ENCODE assay signal across 19 cellular contexts in the genomic region with DNA sequence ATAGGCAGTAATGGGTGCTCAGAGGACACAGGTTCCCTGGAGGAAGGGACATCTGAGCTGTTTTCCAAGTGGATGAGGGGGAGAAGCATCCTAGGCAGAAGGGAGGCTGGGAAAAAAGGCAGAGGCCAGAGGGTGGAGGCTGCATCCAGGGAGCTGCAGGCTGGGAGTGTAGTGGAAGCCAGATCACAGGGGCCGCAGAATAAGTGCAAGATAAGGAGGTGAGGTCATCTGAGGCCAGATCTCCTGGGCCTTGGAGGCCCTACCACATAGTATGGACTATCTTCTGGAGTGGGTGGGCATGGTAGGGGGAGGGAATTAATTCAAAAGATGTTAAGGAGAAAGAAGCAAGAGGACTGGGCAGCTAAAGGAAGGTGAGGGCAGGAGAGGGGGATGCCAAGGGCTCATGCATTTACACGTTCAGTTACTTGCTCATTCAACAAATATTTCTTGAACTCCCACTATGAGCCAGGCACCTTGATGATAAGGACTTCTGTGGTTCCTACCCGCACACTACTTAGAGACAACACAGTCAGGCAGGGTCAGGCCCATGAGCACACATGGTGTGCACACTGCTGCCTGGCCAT. TPM values are rescaled to one million over a fixed set of nuclear protein-coding genes. Genes with fewer than 3 reads are reported as not detected.
DNase-seq lines count a peak whose midpoint lies in the region; ATAC-seq, FAIRE-seq and TF ChIP-seq lines count a peak whose summit lies in the region.
"Had no signal": no experiment of that assay in that cellular context is flagged by ENCODE, and none has a peak within 500 bp of the region (broad histone marks: within the 10 kb centered on the region; RNA-seq: fewer than 3 reads in every experiment).

No MANE protein-coding gene starts in this region.

- H3K4me3 ChIP-seq in osteoblast (ENCODE audit: insufficient read depth, low read length) (no peak overlapping the region), pancreas (no peak overlapping the region), stomach (no peak overlapping the region)
- H3K4me3 ChIP-seq: lung, MG63 had no signal

- no peak for TF ChIP-seq CTCF in RWPE1 (conservative IDR thresholded peaks at IDR 0.05; ENCODE audit: low read depth)
- no peak for TF ChIP-seq CTCF in osteoblast (IDR thresholded peaks at IDR 0.05; ENCODE audit: extremely low read depth, low read depth, low read length)
- TF ChIP-seq CTCF in pancreas (IDR thresholded peaks at IDR 0.05) = no peak
- TF ChIP-seq CTCF in stomach (IDR thresholded peaks at IDR 0.05) = no peak

- H3K9me3 ChIP-seq in osteoblast (ENCODE audit: low read depth, low read length) = no peaks in the 10 kb centered on the region
- no peaks in the 10 kb centered on the region for H3K9me3 ChIP-seq in pancreas
- H3K9me3 ChIP-seq in stomach = no peaks in the 10 kb centered on the region
- H3K9me3 ChIP-seq: MG63 had no signal

- no peaks in the 10 kb centered on the region for H3K36me3 ChIP-seq in osteoblast (ENCODE audit: insufficient read depth, low read length)
- no peaks in the 10 kb centered on the region for H3K36me3 ChIP-seq in pancreas
- H3K36me3 ChIP-seq in stomach = no peaks in the 10 kb centered on the region
- H3K36me3 ChIP-seq: MG63 had no signal

- TF ChIP-seq EP300 in stomach (IDR thresholded peaks at IDR 0.05) = no peak

- CTCF ChIA-PET in RWPE1 (lab: Yijun Ruan, JAX) = interaction anchor here (0.6 to 1.2 kb wide), 7 partner anchors 21 to 572 kb away, joined by 3 to 6 read pairs (median 3); a partner anchor contains a TSS

- ATAC-seq in HG03442 (IDR thresholded peaks at IDR 0.05; ENCODE audit: unreplicated experiment) = no peak
- no peak for ATAC-seq in pancreas
- ATAC-seq: activated CD4-positive, alpha-beta T cell treated with anti-CD3 and anti-CD28 coated beads for 36 hours had no signal

- FAIRE-seq in pancreas (lab: Jason Lieb, UNC) = no peak

- DNase-seq in ELF-1 (ENCODE audit: low read depth, low spot score) (peak; percentile 46), RWPE1 (ENCODE audit: low spot score) (peak; percentile 51), epithelial cell of prostate (ENCODE audit: low read depth, low spot score) (peak; percentile 31), osteoblast (ENCODE audit: insufficient read length, low spot score, missing footprints) (peak; percentile 63), pancreas (no peak), stomach (no peak)
- DNase-seq: activated CD4-positive, alpha-beta T cell treated with anti-CD3 and anti-CD28 coated beads for 36 hours; activated T-cell treated with anti-CD3 and anti-CD28 coated beads, Interleukin-2, amount 50 U/mL, for 1 hour; amniotic stem cell; GF-D8; MG63; NCI-H748 treated with DMSO at 0.1 percent for 48 hours had no signal

- TF ChIP-seq POLR2A in stomach (IDR thresholded peaks at IDR 0.05) = no peak

- WGBS in pancreas, 2 donors = 71 to 76% methylated on average over 3 of the region's 3 CpGs
- 40 to 63% (median 61%) methylated on average over 3 of the region's 3 CpGs for WGBS in stomach, 5 donors

- H3K4me1 ChIP-seq in osteoblast (ENCODE audit: insufficient read depth, low read length) = peaks cover 23% of the 10 kb centered on the region
- H3K4me1 ChIP-seq in pancreas = peaks cover 0 to 12% (median 11%) of the 10 kb centered on the region in 3 donors
- H3K4me1 ChIP-seq in stomach = peaks cover 13 to 40% (median 35%) of the 10 kb centered on the region in 4 donors

- H3K27ac ChIP-seq in RWPE1 (peak overlapping the region; percentile 84), epithelial cell of prostate (peak overlapping the region; percentile 19), osteoblast (ENCODE audit: low read depth, low read length) (no peak overlapping the region), pancreas (no peak overlapping the region), stomach (no peak overlapping the region)
- H3K27ac ChIP-seq: C4-2B had no signal

- H3K4me2 ChIP-seq in osteoblast (ENCODE audit: insufficient read depth, low read length) = no peak overlapping the region

- H3K79me2 ChIP-seq in osteoblast (ENCODE audit: insufficient read depth, low read length) = peaks cover 22% of the 10 kb centered on the region

- peaks cover 10% of the 10 kb centered on the region for H4K20me1 ChIP-seq in osteoblast (ENCODE audit: insufficient read depth, low read length)

- H2AFZ ChIP-seq in osteoblast (ENCODE audit: low read length) = no peak overlapping the region

- POLR2A ChIA-PET in RWPE1 (lab: Yijun Ruan, JAX; ENCODE audit: low non-redundant PET) = no interaction called here

- H3K27me3 ChIP-seq in osteoblast (ENCODE audit: insufficient read depth, low read length) (no peaks in the 10 kb centered on the region), pancreas (no peaks in the 10 kb centered on the region), stomach (no peaks in the 10 kb centered on the region)
- H3K27me3 ChIP-seq: MG63 had no signal

- intact Hi-C loops in pancreas (cut with DNase I) = loop anchor here in 2 of 3 donors (10.0 kb wide), 2 partner anchors 139 to 409 kb away; a partner anchor contains a TSS
- intact Hi-C loops in stomach (cut with DNase I; ENCODE audit: low total_unique reads) = no loop called here

RNA-seq across cellular contexts. Expression of a gene that starts 2.4 kb away (rescaled TPM):
- total RNA-seq in osteoblast = 36.6 and 38.0 TPM in 2 replicates
- total RNA-seq in pancreas = 10 to 100 TPM; 31.8 to 53.8 (median 34.0) TPM
- polyA plus RNA-seq in pancreas = 10 to 100 TPM; 43.3 to 49.1 TPM
- total RNA-seq in stomach = 100 to 1,000 TPM in 2 of 5 donors, 10 to 100 TPM in 3; 24.0 to 159 (median 38.4) TPM
- polyA plus RNA-seq in stomach = 10 to 100 TPM; 17.2 to 29.5 (median 23.4) TPM

RNA-seq across cellular contexts. Expression of a gene that starts 36.1 kb away (rescaled TPM):
- 29.3 and 31.8 TPM in 2 replicates for total RNA-seq in osteoblast
- 10 to 100 TPM; 15.6 to 25.2 (median 17.0) TPM for total RNA-seq in pancreas
- polyA plus RNA-seq in pancreas = 10 to 100 TPM; 13.3 to 18.9 TPM
- 10 to 100 TPM; 29.2 to 47.3 (median 38.8) TPM for total RNA-seq in stomach
- polyA plus RNA-seq in stomach = 10 to 100 TPM; 15.0 to 19.9 (median 17.9) TPM

RNA-seq across cellular contexts. Expression of a gene that starts 42.9 kb away (rescaled TPM):
- not detected in 2 replicates for total RNA-seq in osteoblast
- total RNA-seq in pancreas = not detected
- polyA plus RNA-seq in pancreas = under 1 TPM in 1 of 2 donors, not detected in 1; 0.23 TPM
- total RNA-seq in stomach = not detected
- polyA plus RNA-seq in stomach = not detected
- total RNA-seq: activated CD4-positive, alpha-beta T cell treated with anti-CD3 and anti-CD28 coated beads for 36 hours; dermis microvascular lymphatic vessel endothelial cell; omental fat pad; T-helper 1 cell treated with Interleukin-12 subunit alpha and Interleukin-12 subunit beta and Interleukin-4 antibody, amounts not matched to agents 30 ng/mL and 1 ng/mL, for 36 hours; temporal lobe had no signal

RNA-seq across cellular contexts. Expression of a gene that starts 45.3 kb away (rescaled TPM):
- 146 and 158 TPM in 2 replicates for total RNA-seq in osteoblast
- total RNA-seq in pancreas = 10 to 100 TPM; 22.8 to 47.7 (median 32.3) TPM
- 10 to 100 TPM; 17.4 to 54.0 TPM for polyA plus RNA-seq in pancreas
- total RNA-seq in stomach = 100 to 1,000 TPM in 1 of 5 donors, 10 to 100 TPM in 4; 23.5 to 102 (median 72.2) TPM
- polyA plus RNA-seq in stomach = 100 to 1,000 TPM in 1 of 3 donors, 10 to 100 TPM in 2; 36.5 to 102 (median 57.7) TPM

Comparison
In these comparisons a context has a peak if more than half of its experiments do, and no peak if none do; other contexts are left out.
1. DNase-seq: peak in ELF-1 (single experiment), RWPE1 (single experiment), epithelial cell of prostate (single experiment) and osteoblast (single experiment); none in pancreas (0 of 6) and stomach (single experiment).
2. H3K27ac ChIP-seq: peak in RWPE1 (single experiment) and epithelial cell of prostate (single experiment); none in osteoblast (single experiment), pancreas (0 of 4) and stomach (0 of 5).